Comparison of ENCODE assay signal across 13 cellular contexts in the genomic region with DNA sequence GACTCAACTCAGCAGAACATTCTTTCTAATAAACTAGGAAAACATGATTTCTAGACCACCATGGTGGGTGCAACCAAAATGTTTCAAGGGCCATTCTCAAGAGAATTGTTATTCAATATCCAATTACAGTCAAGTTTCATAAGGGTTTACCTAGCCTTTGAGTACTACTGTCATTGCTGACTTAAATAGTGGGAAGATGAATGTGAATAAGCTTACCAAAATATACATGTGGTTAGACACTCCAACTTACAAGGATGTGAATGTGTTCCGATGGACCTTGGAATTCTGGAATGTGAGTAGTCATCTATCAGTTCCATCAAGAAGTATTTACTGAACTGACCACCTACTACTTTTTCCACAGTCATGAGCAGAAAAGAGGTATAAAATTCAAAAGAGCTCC. TPM values are rescaled to one million over a fixed set of nuclear protein-coding genes. Genes with fewer than 3 reads are reported as not detected.
DNase-seq lines count a peak whose midpoint lies in the region; ATAC-seq and TF ChIP-seq lines count a peak whose summit lies in the region.
"Had no signal": no experiment of that assay in that cellular context is flagged by ENCODE, and none has a peak within 500 bp of the region (broad histone marks: within the 10 kb centered on the region; RNA-seq: fewer than 3 reads in every experiment).

No MANE protein-coding gene starts in this region.

- no peak overlapping the region for H3K27ac Mint-ChIP-seq in neural progenitor cell
- no peak overlapping the region for H3K27ac Mint-ChIP-seq in naive thymus-derived CD8-positive, alpha-beta T cell
- H3K27ac Mint-ChIP-seq: natural killer cell treated with Interleukin-12 subunit alpha and Interleukin-12 subunit beta and Interleukin-15 and Interleukin-18, amount 100 ng/mL, for 72 hours had no signal

- peaks cover 9 to 65% of the 10 kb centered on the region in 2 experiments for H3K79me1 ChIP-seq in IMR-90 (ENCODE audit: low read depth in 1 of 2, low read length in 2 of 2)

- H3K18ac ChIP-seq in IMR-90 (ENCODE audit: low read depth, low read length), result no peak overlapping the region

- no peak overlapping the region for H3K14ac ChIP-seq in IMR-90 (replicated peaks; ENCODE audit: low read depth, low read length)

- H3K36me3 ChIP-seq in BLaER1 treated with 17β-estradiol and CSF1 and Interleukin-3, amounts not matched to agents 10 nM and 100 nM, result peaks cover 0 to 78% (median 24%) of the 10 kb centered on the region in 11 experiments; a peak in 15 of 22 replicates
- H3K36me3 ChIP-seq in IMR-90 (ENCODE audit: control insufficient read depth, insufficient read depth, low read length) (no peaks in the 10 kb centered on the region), neural progenitor cell (no peaks in the 10 kb centered on the region)
- H3K36me3 ChIP-seq: HAP-1 had no signal

- intact Hi-C loops in IMR-90 (cut with micrococcal nuclease), result loop anchor here (2.0 kb wide), 1 partner anchor 25 kb away; no protein-coding TSS in a partner anchor

- dilution Hi-C loops in IMR-90 (cut with HindIII; ENCODE audit: low sequenced_read_pairs, unreplicated experiment), result no loop called here

- no peak overlapping the region for H2AK5ac ChIP-seq in IMR-90 (ENCODE audit: low read depth, low read length)

- H3F3A ChIP-seq in neural progenitor cell (ENCODE audit: low read depth), result peaks cover 10% of the 10 kb centered on the region

- H3K27ac ChIP-seq in BLaER1 treated with 17β-estradiol and CSF1 and Interleukin-3, amounts not matched to agents 10 nM and 100 nM, result no peak overlapping the region
- H3K27ac ChIP-seq in IMR-90 (ENCODE audit: insufficient read depth, low read length) (no peak overlapping the region), neural progenitor cell (no peak overlapping the region)

- H2AFZ ChIP-seq in IMR-90 (replicated peaks; ENCODE audit: low read length, poor library complexity) (no peak overlapping the region), neural progenitor cell (replicated peaks) (no peak overlapping the region)

- no peak overlapping the region for H4K8ac ChIP-seq in IMR-90 (ENCODE audit: low read depth in 2 of 2, low read length in 2 of 2)

- no peaks in the 10 kb centered on the region for H3K27me3 ChIP-seq in BLaER1 treated with 17β-estradiol and CSF1 and Interleukin-3, amounts not matched to agents 10 nM and 100 nM
- H3K27me3 ChIP-seq in IMR-90 (ENCODE audit: control insufficient read depth, insufficient read depth, low read length), result no peaks in the 10 kb centered on the region
- H3K27me3 ChIP-seq in neural progenitor cell, result no peaks in the 10 kb centered on the region

- H3K4me1 Mint-ChIP-seq in neural progenitor cell, result peaks cover 45% of the 10 kb centered on the region
- H3K4me1 Mint-ChIP-seq in naive thymus-derived CD8-positive, alpha-beta T cell, result no peaks in the 10 kb centered on the region

- WGBS in IMR-90 (ENCODE audit: extremely low coverage in 2 of 2, insufficient read length in 1 of 2), 2 experiments, result no CpG with 5 or more reads among the region's 1 CpG

- H2BK120ac ChIP-seq in IMR-90 (ENCODE audit: low read depth, low read length), result no peak overlapping the region

- H3K4me3 ChIP-seq in BLaER1 treated with 17β-estradiol and CSF1 and Interleukin-3, amounts not matched to agents 10 nM and 100 nM, result no peak overlapping the region
- H3K4me3 ChIP-seq in IMR-90 (ENCODE audit: insufficient read depth, low read depth, low read length), result no peak overlapping the region
- H3K4me3 ChIP-seq in choroid plexus epithelial cell (ENCODE audit: low read depth, low read length), result no peak overlapping the region
- no peak overlapping the region for H3K4me3 ChIP-seq in neural progenitor cell
- H3K4me3 ChIP-seq: HAP-1 had no signal

- 0 out of 2 replicates have a peak, but pooled peaks have one; percentile 35 for TF ChIP-seq POLR2A in IMR-90 (IDR thresholded peaks at IDR 0.05; ENCODE audit: low read depth, low read length)

- POLR2A ChIA-PET in IMR-90 (lab: Charles Lee; ENCODE audit: unreplicated experiment), result interaction anchor here (0.6 kb wide), 1 partner anchor 245 kb away, joined by 3 read pairs; no protein-coding TSS in a partner anchor
- POLR2A ChIA-PET in naive thymus-derived CD8-positive, alpha-beta T cell (lab: Charles Lee), result no interaction called here

- peaks cover 1% of the 10 kb centered on the region for H3K9me3 Mint-ChIP-seq in neural progenitor cell
- H3K9me3 Mint-ChIP-seq in naive thymus-derived CD8-positive, alpha-beta T cell, result no peaks in the 10 kb centered on the region
- H3K9me3 Mint-ChIP-seq: natural killer cell treated with Interleukin-12 subunit alpha and Interleukin-12 subunit beta and Interleukin-15 and Interleukin-18, amount 100 ng/mL, for 72 hours had no signal

- no peak overlapping the region for H3K56ac ChIP-seq in IMR-90 (ENCODE audit: extremely low read depth, insufficient read depth, low read length)

- TF ChIP-seq CTCF in IMR-90 (conservative IDR thresholded peaks at IDR 0.05; ENCODE audit: low read depth, low read length), result no peak
- no peak for TF ChIP-seq CTCF in choroid plexus epithelial cell (conservative IDR thresholded peaks at IDR 0.05; ENCODE audit: low read depth, low read length)
- no peak for TF ChIP-seq CTCF in neural progenitor cell (IDR thresholded peaks at IDR 0.05)

- CTCF ChIA-PET in IMR-90 (lab: Yijun Ruan, JAX), result interaction anchor here (1.3 kb wide), 2 partner anchors 15 to 136 kb away, joined by 3 to 5 read pairs; no protein-coding TSS in a partner anchor

- peak overlapping the region; percentile 74 for H2BK5ac ChIP-seq in IMR-90 (ENCODE audit: low read depth, low read length, poor library complexity, severe bottlenecking)

- peaks cover 100% of the 10 kb centered on the region for H3K79me2 ChIP-seq in neural progenitor cell (ENCODE audit: low read depth)

- no peak overlapping the region for H3K4me3 Mint-ChIP-seq in neural progenitor cell
- H3K4me3 Mint-ChIP-seq in naive thymus-derived CD8-positive, alpha-beta T cell, result no peak overlapping the region
- H3K4me3 Mint-ChIP-seq: natural killer cell treated with Interleukin-12 subunit alpha and Interleukin-12 subunit beta and Interleukin-15 and Interleukin-18, amount 100 ng/mL, for 72 hours had no signal

- peaks cover 0 to 8% (median 4%) of the 10 kb centered on the region in 11 experiments; a peak in 8 of 22 replicates for H3K9me3 ChIP-seq in BLaER1 treated with 17β-estradiol and CSF1 and Interleukin-3, amounts not matched to agents 10 nM and 100 nM (replicated peaks in 1 of 11)
- H3K9me3 ChIP-seq in IMR-90 (ENCODE audit: control insufficient read depth, insufficient read depth, low read length), result no peaks in the 10 kb centered on the region
- H3K9me3 ChIP-seq in neural progenitor cell (ENCODE audit: low read depth), result no peaks in the 10 kb centered on the region
- H3K9me3 ChIP-seq: HAP-1 had no signal

- no peak overlapping the region for H3K23ac ChIP-seq in IMR-90 (ENCODE audit: low read depth, low read length)

- H3K4me2 ChIP-seq in BLaER1 treated with 17β-estradiol and CSF1 and Interleukin-3, amounts not matched to agents 10 nM and 100 nM, result peak overlapping the region in 6 of 11 experiments; percentile 3 to 36 (median 22); a peak in 6 of 22 replicates
- peak overlapping the region; percentile 39; the same call in 1 of the 2 replicates for H3K4me2 ChIP-seq in IMR-90 (ENCODE audit: low read depth, low read length)
- H3K4me2 ChIP-seq in neural progenitor cell, result no peak overlapping the region

- TF ChIP-seq RAD21 in IMR-90 (IDR thresholded peaks at IDR 0.05; ENCODE audit: low read length), result no peak

- no peak overlapping the region for H2AK9ac ChIP-seq in IMR-90 (replicated peaks; ENCODE audit: low read depth, low read length, poor library complexity)

- ATAC-seq in IMR-90 (ENCODE audit: low read depth), result peak; percentile 36
- ATAC-seq in naive thymus-derived CD8-positive, alpha-beta T cell, result no peak
- no peak for ATAC-seq in GM21423 (IDR thresholded peaks at IDR 0.05; ENCODE audit: unreplicated experiment)
- ATAC-seq: natural killer cell treated with Interleukin-12 subunit alpha and Interleukin-12 subunit beta and Interleukin-15 and Interleukin-18, amount 100 ng/mL, for 72 hours had no signal

- H2BK15ac ChIP-seq in IMR-90 (ENCODE audit: low read depth, low read length), result no peak overlapping the region

- no peak overlapping the region for H3K4ac ChIP-seq in IMR-90 (ENCODE audit: low read depth, low read length)

- peaks cover 17% of the 10 kb centered on the region for H3K9me1 ChIP-seq in IMR-90 (ENCODE audit: insufficient read depth, low read length)

- peak; percentile 94 for DNase-seq in IMR-90
- peak; percentile 90 for DNase-seq in choroid plexus epithelial cell (ENCODE audit: low read depth)
- peak; percentile 95 for DNase-seq in non-pigmented ciliary epithelial cell (ENCODE audit: low read depth)
- DNase-seq in neural progenitor cell (ENCODE audit: low spot score), result no peak
- DNase-seq in naive thymus-derived CD8-positive, alpha-beta T cell, result no peak
- DNase-seq in activated CD4-positive, alpha-beta T cell treated with anti-CD3 and anti-CD28 coated beads for 48 hours, result no peak
- DNase-seq: COR-L47, MM.1S, NCI-H2227 treated with DMSO at 0.1 percent for 48 hours had no signal

- peaks cover 10 to 100% (median 85%) of the 10 kb centered on the region in 11 experiments; a peak in 20 of 22 replicates for H4K20me1 ChIP-seq in BLaER1 treated with 17β-estradiol and CSF1 and Interleukin-3, amounts not matched to agents 10 nM and 100 nM
- H4K20me1 ChIP-seq in IMR-90 (ENCODE audit: insufficient read depth, low read length) (peaks cover 81% of the 10 kb centered on the region; the same call in 1 of the 2 replicates), neural progenitor cell (ENCODE audit: low read depth) (peaks cover 24% of the 10 kb centered on the region)

- peaks cover 16 to 49% (median 37%) of the 10 kb centered on the region in 10 experiments for H3K4me1 ChIP-seq in BLaER1 treated with 17β-estradiol and CSF1 and Interleukin-3, amounts not matched to agents 10 nM and 100 nM
- H3K4me1 ChIP-seq in IMR-90 (ENCODE audit: control insufficient read depth, insufficient read depth, low read length) (peaks cover 29% of the 10 kb centered on the region), neural progenitor cell (peaks cover 39% of the 10 kb centered on the region)

- no peak overlapping the region for H4K5ac ChIP-seq in IMR-90 (ENCODE audit: low read depth, low read length)

- no peak overlapping the region for H2BK20ac ChIP-seq in IMR-90 (ENCODE audit: low read depth, low read length)

- peaks cover 2% of the 10 kb centered on the region for H3K27me3 Mint-ChIP-seq in neural progenitor cell (ENCODE audit: insufficient read depth, low read depth)
- peaks cover 0 to 13% (median 2%) of the 10 kb centered on the region in 5 donors for H3K27me3 Mint-ChIP-seq in naive thymus-derived CD8-positive, alpha-beta T cell

- no peak overlapping the region for H4K91ac ChIP-seq in IMR-90 (ENCODE audit: insufficient read depth, low read depth, low read length)

- in situ Hi-C loops in IMR-90 (cut with MboI; ENCODE audit: low sequenced_read_pairs), result no loop called here

- no TSS peak for BruUV-seq in IMR-90 (replicated peaks; lab: Mats Ljungman, UMichigan)

- H3K9ac ChIP-seq in BLaER1 treated with 17β-estradiol and CSF1 and Interleukin-3, amounts not matched to agents 10 nM and 100 nM, result no peak overlapping the region
- H3K9ac ChIP-seq in IMR-90 (ENCODE audit: low read depth, low read length) (no peak overlapping the region), neural progenitor cell (no peak overlapping the region)

- peaks cover 19% of the 10 kb centered on the region for H3K36me3 Mint-ChIP-seq in neural progenitor cell
- H3K36me3 Mint-ChIP-seq in naive thymus-derived CD8-positive, alpha-beta T cell, result no peaks in the 10 kb centered on the region
- H3K36me3 Mint-ChIP-seq: natural killer cell treated with Interleukin-12 subunit alpha and Interleukin-12 subunit beta and Interleukin-15 and Interleukin-18, amount 100 ng/mL, for 72 hours had no signal

RNA-seq across cellular contexts. Expression of gene SH3RF1, which starts 16.9 kb away (rescaled TPM):
- total RNA-seq in IMR-90 (2012; rRNA removed) (29.8 and 30.0 TPM in 2 replicates), neural progenitor cell (ENCODE audit: low replicate concordance) (14.1 and 17.1 TPM in 2 replicates)
- 22.0 and 23.1 TPM in 2 replicates for polyA plus RNA-seq in IMR-90 (2012; rRNA removed)
- polyA plus RNA-seq in IMR-90 (2012; cell fraction: cytosol; rRNA removed), result 12.1 and 19.9 TPM in 2 replicates
- 27.7 and 38.4 TPM in 2 replicates for polyA plus RNA-seq in IMR-90 (2012; cell fraction: nucleus; rRNA removed; ENCODE audit: low replicate concordance)
- total RNA-seq in naive thymus-derived CD8-positive, alpha-beta T cell, result under 1 TPM in 1 of 2 experiments, not detected in 1; 0.16 TPM
- not detected for polyA plus RNA-seq in naive thymus-derived CD8-positive, alpha-beta T cell

Comparison
In these comparisons a context has a peak if more than half of its experiments do, and no peak if none do; other contexts are left out.
1. DNase-seq: peak in IMR-90 (single experiment), choroid plexus epithelial cell (single experiment) and non-pigmented ciliary epithelial cell (single experiment); none in neural progenitor cell (single experiment), naive thymus-derived CD8-positive, alpha-beta T cell (0 of 10) and activated CD4-positive, alpha-beta T cell treated with anti-CD3 and anti-CD28 coated beads for 48 hours (single experiment).
2. RNA of gene SH3RF1, which starts 16.9 kb away (total RNA-seq): 29.8 to 30.0 TPM in IMR-90 and 14.1 to 17.1 TPM in neural progenitor cell; 0.16 TPM in naive thymus-derived CD8-positive, alpha-beta T cell; every median in the first group is over 10 times any median in the second.